1 cellular context compared by ENCODE assay signal in the genomic region with DNA sequence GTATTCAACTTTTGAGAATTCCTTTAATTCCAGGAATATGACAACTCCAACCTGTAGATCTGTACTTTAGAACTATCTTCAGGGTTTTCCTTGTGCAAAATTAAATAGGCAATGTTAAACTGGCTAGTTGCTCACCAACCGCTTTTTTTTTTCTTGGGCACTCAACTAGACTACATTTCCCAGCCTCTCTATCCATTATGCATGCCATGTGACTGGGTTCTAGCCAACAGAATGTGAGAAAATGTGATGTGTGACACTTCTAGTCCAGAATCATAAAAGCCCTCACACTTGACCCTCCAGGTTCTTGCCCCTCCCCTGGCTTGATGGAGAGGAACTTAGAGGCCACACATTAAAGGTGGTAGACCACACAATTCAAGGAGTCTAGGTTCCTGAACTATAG.
A peak's percentile ranks its signal among the peaks of the same experiment; 100 is the strongest.
TF ChIP-seq lines count a peak whose summit lies in the region.

No MANE protein-coding gene starts in this region.

TF ChIP-seq in Ishikawa, 13 proteins besides CTCF, POLR2A, EP300 and RAD21 (continued from another document):
- TF ChIP-seq, protein P1, sequence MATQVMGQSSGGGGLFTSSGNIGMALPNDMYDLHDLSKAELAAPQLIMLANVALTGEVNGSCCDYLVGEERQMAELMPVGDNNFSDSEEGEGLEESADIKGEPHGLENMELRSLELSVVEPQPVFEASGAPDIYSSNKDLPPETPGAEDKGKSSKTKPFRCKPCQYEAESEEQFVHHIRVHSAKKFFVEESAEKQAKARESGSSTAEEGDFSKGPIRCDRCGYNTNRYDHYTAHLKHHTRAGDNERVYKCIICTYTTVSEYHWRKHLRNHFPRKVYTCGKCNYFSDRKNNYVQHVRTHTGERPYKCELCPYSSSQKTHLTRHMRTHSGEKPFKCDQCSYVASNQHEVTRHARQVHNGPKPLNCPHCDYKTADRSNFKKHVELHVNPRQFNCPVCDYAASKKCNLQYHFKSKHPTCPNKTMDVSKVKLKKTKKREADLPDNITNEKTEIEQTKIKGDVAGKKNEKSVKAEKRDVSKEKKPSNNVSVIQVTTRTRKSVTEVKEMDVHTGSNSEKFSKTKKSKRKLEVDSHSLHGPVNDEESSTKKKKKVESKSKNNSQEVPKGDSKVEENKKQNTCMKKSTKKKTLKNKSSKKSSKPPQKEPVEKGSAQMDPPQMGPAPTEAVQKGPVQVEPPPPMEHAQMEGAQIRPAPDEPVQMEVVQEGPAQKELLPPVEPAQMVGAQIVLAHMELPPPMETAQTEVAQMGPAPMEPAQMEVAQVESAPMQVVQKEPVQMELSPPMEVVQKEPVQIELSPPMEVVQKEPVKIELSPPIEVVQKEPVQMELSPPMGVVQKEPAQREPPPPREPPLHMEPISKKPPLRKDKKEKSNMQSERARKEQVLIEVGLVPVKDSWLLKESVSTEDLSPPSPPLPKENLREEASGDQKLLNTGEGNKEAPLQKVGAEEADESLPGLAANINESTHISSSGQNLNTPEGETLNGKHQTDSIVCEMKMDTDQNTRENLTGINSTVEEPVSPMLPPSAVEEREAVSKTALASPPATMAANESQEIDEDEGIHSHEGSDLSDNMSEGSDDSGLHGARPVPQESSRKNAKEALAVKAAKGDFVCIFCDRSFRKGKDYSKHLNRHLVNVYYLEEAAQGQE (IDR thresholded peaks at IDR 0.05; ENCODE audit: low read depth): no peak
- TF ChIP-seq NFIC (IDR thresholded peaks at IDR 0.05) (no peak), TEAD4 (IDR thresholded peaks at IDR 0.05) (no peak)
- TF ChIP-seq, protein P2, sequence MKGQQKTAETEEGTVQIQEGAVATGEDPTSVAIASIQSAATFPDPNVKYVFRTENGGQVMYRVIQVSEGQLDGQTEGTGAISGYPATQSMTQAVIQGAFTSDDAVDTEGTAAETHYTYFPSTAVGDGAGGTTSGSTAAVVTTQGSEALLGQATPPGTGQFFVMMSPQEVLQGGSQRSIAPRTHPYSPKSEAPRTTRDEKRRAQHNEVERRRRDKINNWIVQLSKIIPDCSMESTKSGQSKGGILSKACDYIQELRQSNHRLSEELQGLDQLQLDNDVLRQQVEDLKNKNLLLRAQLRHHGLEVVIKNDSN (IDR thresholded peaks at IDR 0.05): peak; percentile 67
